1 cellular context compared by ENCODE assay signal in the genomic region with DNA sequence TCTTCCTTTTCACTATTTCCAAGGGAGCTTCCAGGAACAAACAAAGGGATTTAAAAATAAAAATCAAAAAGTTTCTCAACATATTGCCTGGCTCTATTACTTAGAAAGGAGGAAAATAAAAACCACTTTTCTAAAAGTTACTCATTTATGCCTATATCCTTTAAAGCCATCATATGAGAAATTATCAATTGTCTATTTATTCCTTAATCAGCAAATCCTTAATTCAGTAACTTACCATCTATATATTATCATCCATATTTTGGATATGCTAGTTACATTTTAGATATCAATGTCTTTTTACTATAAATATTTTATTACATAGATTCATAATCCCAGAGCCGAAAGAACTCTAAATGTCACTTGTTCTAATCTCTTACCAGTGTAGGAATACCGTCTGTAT.
TF ChIP-seq lines count a peak whose summit lies in the region.

No MANE protein-coding gene starts in this region.

TF ChIP-seq in A549, 52 proteins besides CTCF, POLR2A, EP300 and RAD21 (continued from another document):
- TF ChIP-seq, protein P1, sequence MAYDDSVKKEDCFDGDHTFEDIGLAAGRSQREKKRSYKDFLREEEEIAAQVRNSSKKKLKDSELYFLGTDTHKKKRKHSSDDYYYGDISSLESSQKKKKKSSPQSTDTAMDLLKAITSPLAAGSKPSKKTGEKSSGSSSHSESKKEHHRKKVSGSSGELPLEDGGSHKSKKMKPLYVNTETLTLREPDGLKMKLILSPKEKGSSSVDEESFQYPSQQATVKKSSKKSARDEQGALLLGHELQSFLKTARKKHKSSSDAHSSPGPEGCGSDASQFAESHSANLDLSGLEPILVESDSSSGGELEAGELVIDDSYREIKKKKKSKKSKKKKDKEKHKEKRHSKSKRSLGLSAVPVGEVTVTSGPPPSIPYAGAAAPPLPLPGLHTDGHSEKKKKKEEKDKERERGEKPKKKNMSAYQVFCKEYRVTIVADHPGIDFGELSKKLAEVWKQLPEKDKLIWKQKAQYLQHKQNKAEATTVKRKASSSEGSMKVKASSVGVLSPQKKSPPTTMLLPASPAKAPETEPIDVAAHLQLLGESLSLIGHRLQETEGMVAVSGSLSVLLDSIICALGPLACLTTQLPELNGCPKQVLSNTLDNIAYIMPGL (CRISPR knock-in tag; IDR thresholded peaks at IDR 0.05; ENCODE audit: borderline replicate concordance) = no peak
- TF ChIP-seq JUN (IDR thresholded peaks at IDR 0.05) = no peak
- no peak for TF ChIP-seq RCOR1 (IDR thresholded peaks at IDR 0.05; ENCODE audit: low read depth, low read length)
- no peak for TF ChIP-seq HOXB5 (CRISPR knock-in tag; IDR thresholded peaks at IDR 0.05)
- peak; percentile 45 for TF ChIP-seq MAFK (IDR thresholded peaks at IDR 0.05; ENCODE audit: partially characterized antibody)
